ENCODE assay signal across 8 cellular contexts in genomic region chr6:37691904-37692806, GRCh38. TPM values are rescaled to one million over a fixed set of nuclear protein-coding genes. Genes with fewer than 3 reads are reported as not detected.
A peak's percentile ranks its signal among the peaks of the same experiment; 100 is the strongest.
DNase-seq lines count a peak whose midpoint lies in the region; ATAC-seq, FAIRE-seq and TF ChIP-seq lines count a peak whose summit lies in the region.

No MANE protein-coding gene starts in this region.

- H3K4me3 Mint-ChIP-seq in H9 (no peak overlapping the region), chondrocyte (ENCODE audit: unreplicated experiment) (no peak overlapping the region)

- POLR2A ChIA-PET in HepG2 (lab: Yijun Ruan, JAX) = no interaction called here

- no peak overlapping the region for H2AFZ ChIP-seq in H9 (ENCODE audit: low read length)
- no peak overlapping the region for H2AFZ ChIP-seq in HepG2 (ENCODE audit: low read length)

- no peak overlapping the region for H4K5ac ChIP-seq in H9 (ENCODE audit: insufficient read length, low read depth, low read length)

- no peaks in the 10 kb centered on the region for H3K79me1 ChIP-seq in H9 (ENCODE audit: insufficient read depth, low read depth, low read length, poor library complexity, severe bottlenecking)

- H3K79me2 ChIP-seq in H9 (ENCODE audit: insufficient read depth, low read length) (no peaks in the 10 kb centered on the region), HepG2 (ENCODE audit: insufficient read depth, low read length) (no peaks in the 10 kb centered on the region)

- H3K27me3 ChIP-seq in H9 (ENCODE audit: insufficient read depth, low read length) (peaks cover 45% of the 10 kb centered on the region), HepG2 (ENCODE audit: control insufficient read depth in 1 of 2, insufficient read depth in 2 of 2, low read length in 2 of 2) (peaks cover 27 to 82% of the 10 kb centered on the region in 2 experiments)

- CTCF ChIA-PET in HepG2 (lab: Yijun Ruan, JAX; ENCODE audit: low intra/inter-chr PET ratio, low total read pairs) = interaction anchor here (0.7 to 1.7 kb wide), 7 partner anchors 43 to 321 kb away, joined by 3 to 6 read pairs (median 3); no protein-coding TSS in a partner anchor

- TF ChIP-seq POLR2A in HepG2 (IDR thresholded peaks at IDR 0.05; ENCODE audit: insufficient read depth in 1 of 2, low read depth in 2 of 2, low read length in 2 of 2) = no peak

- no peak overlapping the region for H3K56ac ChIP-seq in H9 (ENCODE audit: insufficient read length, low read depth, low read length)

- no peak overlapping the region for H4K8ac ChIP-seq in H9 (replicated peaks; ENCODE audit: insufficient read length, low read depth, low read length)

- H3T11ph ChIP-seq in H9 (ENCODE audit: low read length) = no peak overlapping the region

- peaks cover 83% of the 10 kb centered on the region for H3K27me3 Mint-ChIP-seq in H9 (ENCODE audit: low read depth)
- H3K27me3 Mint-ChIP-seq in chondrocyte (ENCODE audit: low read depth) = no peaks in the 10 kb centered on the region

- H2BK20ac ChIP-seq in H9 (ENCODE audit: low read depth, low read length, poor library complexity, severe bottlenecking) = no peak overlapping the region

- in situ Hi-C loops in HepG2 (cut with HindIII; ENCODE audit: extremely low pct_ligation_motif_present, low pct_unique_long_range_greater_than_20kb) = loop anchor here (5.0 kb wide), 1 partner anchor 155 kb away; no protein-coding TSS in a partner anchor

- peaks cover 9% of the 10 kb centered on the region for H3K23me2 ChIP-seq in H9 (ENCODE audit: insufficient read length, low read depth, low read length, poor library complexity, severe bottlenecking)

- peak; percentile 91 for TF ChIP-seq RAD21 in HepG2 (CRISPR knock-in tag; IDR thresholded peaks at IDR 0.05)

- no peaks in the 10 kb centered on the region for H3K4me1 ChIP-seq in H9 (ENCODE audit: insufficient read depth, low read length)
- peaks cover 7% of the 10 kb centered on the region; the same call in 1 of the 2 replicates for H3K4me1 ChIP-seq in HepG2 (ENCODE audit: insufficient read depth, low read length)

- H3K4me2 ChIP-seq in H9 (ENCODE audit: insufficient read depth, insufficient read length, low read length) (no peak overlapping the region), HepG2 (ENCODE audit: low read depth, low read length) (no peak overlapping the region)

- H3K4me1 Mint-ChIP-seq in H9 (peaks cover 6 to 22% of the 10 kb centered on the region in 2 experiments), chondrocyte (ENCODE audit: low read depth) (peaks cover 23% of the 10 kb centered on the region)

- no peaks in the 10 kb centered on the region for H4K20me1 ChIP-seq in H9 (ENCODE audit: control insufficient read depth, insufficient read depth, insufficient read length)
- H4K20me1 ChIP-seq in HepG2 (ENCODE audit: insufficient read depth, low read length) = no peaks in the 10 kb centered on the region; the same call in 1 of the 2 replicates

- no peak overlapping the region for H3K4ac ChIP-seq in H9 (ENCODE audit: low read depth, low read length)

- H4K91ac ChIP-seq in H9 (ENCODE audit: insufficient read length, low read depth, low read length) = no peak overlapping the region

- TF ChIP-seq CTCF in H9 (conservative IDR thresholded peaks at IDR 0.05) = peak; percentile 98
- TF ChIP-seq CTCF in chondrocyte (IDR thresholded peaks at IDR 0.05) = peak; percentile 94
- TF ChIP-seq CTCF in HepG2 (CRISPR knock-in tag; IDR thresholded peaks at IDR 0.05) = peak; percentile 99

- no peak overlapping the region for H3K14ac ChIP-seq in H9 (ENCODE audit: insufficient read depth, low read length)

- H2BK5ac ChIP-seq in H9 (ENCODE audit: insufficient read length, low read length) = no peak overlapping the region

- peak; percentile 94 for FAIRE-seq in HepG2 (lab: Jason Lieb, UNC)

- no peak overlapping the region for H3K18ac ChIP-seq in H9 (ENCODE audit: insufficient read length, low read depth, low read length)

- H3K36me3 ChIP-seq in HepG2 (replicated peaks in 1 of 2; ENCODE audit: control insufficient read depth in 1 of 2, insufficient read depth in 2 of 2, low read length in 2 of 2) = no peaks in the 10 kb centered on the region

- no peak overlapping the region for H2BK12ac ChIP-seq in H9 (ENCODE audit: insufficient read length, low read depth, low read length)

- no peak overlapping the region for H2AK5ac ChIP-seq in H9 (ENCODE audit: insufficient read length, low read length)

- DNase-seq in COLO829 (ENCODE audit: low spot score) (peak; percentile 86), H9 (peak; percentile 89), NCI-H2196 treated with DMSO at 0.1 percent for 48 hours (lab: John Stamatoyannopoulos, UW; ENCODE audit: unreplicated experiment) (peak; percentile 59), chondrocyte (ENCODE audit: low spot score) (no peak), HepG2 (ENCODE audit: low spot score) (peak; percentile 47)
- DNase-seq in activated CD4-positive, alpha-beta T cell treated with anti-CD3 and anti-CD28 coated beads for 4 hours = peak; percentile 66 to 84
- DNase-seq in stimulated activated CD4-positive, alpha-beta T cell treated with anti-CD3 and anti-CD28 coated beads, TNF-alpha, amount 100 ng/mL, for 24 hours (ENCODE audit: low read depth in 3 of 3) = peak; percentile 64 to 80 (median 71)

- peaks cover 0 to 2% (median 0%) of the 10 kb centered on the region in 3 experiments; a peak in 2 of 7 replicates for H3K36me3 Mint-ChIP-seq in H9 (ENCODE audit: insufficient read depth in 1 of 3, low read depth in 3 of 3)
- peaks cover 1% of the 10 kb centered on the region for H3K36me3 Mint-ChIP-seq in chondrocyte (ENCODE audit: low read depth)

- no peaks in the 10 kb centered on the region; a peak in 1 of 5 replicates for H3K9me3 Mint-ChIP-seq in H9
- H3K9me3 Mint-ChIP-seq in chondrocyte (ENCODE audit: low read depth) = no peaks in the 10 kb centered on the region

- WGBS in H9 (ENCODE audit: extremely low coverage, insufficient read length, low lambda C conversion rate) = no CpG with 5 or more reads among the region's 18 CpGs
- WGBS in HepG2 (ENCODE audit: low lambda C conversion rate) = 18% methylated on average over 16 of the region's 18 CpGs

- no peak overlapping the region for H3K9ac ChIP-seq in H9 (ENCODE audit: extremely low read depth, insufficient read length, low read length)
- no peak overlapping the region for H3K9ac ChIP-seq in HepG2 (ENCODE audit: insufficient read depth, low read depth, low read length)

- intact Hi-C loops in HepG2 (cut with micrococcal nuclease; ENCODE audit: unreplicated experiment) = loop anchor here (1.0 to 10.0 kb wide), 4 partner anchors 111 to 323 kb away; no protein-coding TSS in a partner anchor

- no peak for TF ChIP-seq EP300 in HepG2 (IDR thresholded peaks at IDR 0.05; ENCODE audit: low read depth in 2 of 2, low read length in 2 of 2)
- TF ChIP-seq EP300 in HepG2 (CRISPR knock-in tag; IDR thresholded peaks at IDR 0.05; ENCODE audit: borderline replicate concordance) = no peak

- H3K4me3 ChIP-seq in HepG2 (replicated peaks in 1 of 3; ENCODE audit: insufficient read depth in 1 of 3, low read depth in 2 of 3, low read length in 3 of 3) = no peak overlapping the region

- BruUV-seq in HepG2 (replicated peaks; lab: Mats Ljungman, UMichigan) = no TSS peak

- H3K9me3 ChIP-seq in H9 (ENCODE audit: control insufficient read depth, low read depth, low read length) (no peaks in the 10 kb centered on the region), HepG2 (ENCODE audit: low read length) (no peaks in the 10 kb centered on the region)

- H2BK15ac ChIP-seq in H9 (ENCODE audit: low read depth, low read length) = no peak overlapping the region

- H3K27ac ChIP-seq in H9 (ENCODE audit: insufficient read length, low read depth, low read length) = no peak overlapping the region
- H3K27ac ChIP-seq in HepG2 (ENCODE audit: extremely low read length, insufficient read depth, low read length) = no peak overlapping the region

- no peak overlapping the region for H2BK120ac ChIP-seq in H9 (ENCODE audit: low read depth, low read length, poor library complexity, severe bottlenecking)

- H3K23ac ChIP-seq in H9 (ENCODE audit: insufficient read length, low read depth, low read length) = no peak overlapping the region

- H3K27ac Mint-ChIP-seq in H9 = no peak overlapping the region
- no peak overlapping the region for H3K27ac Mint-ChIP-seq in chondrocyte (ENCODE audit: unreplicated experiment)

- ATAC-seq in HepG2 (peak; percentile 88), HG03139 (IDR thresholded peaks at IDR 0.05; ENCODE audit: unreplicated experiment) (no peak)

TF ChIP-seq in HepG2, 621 proteins besides CTCF, POLR2A, EP300 and RAD21 (continues in another document):
- peak; percentile 21; the same call in 1 of the 2 replicates for TF ChIP-seq TBX2 (CRISPR knock-in tag; IDR thresholded peaks at IDR 0.05; ENCODE audit: borderline replicate concordance)
- no peak for TF ChIP-seq LCORL (IDR thresholded peaks at IDR 0.05)
- peak; percentile 37; the same call in 1 of the 2 replicates for TF ChIP-seq LCORL (CRISPR knock-in tag; IDR thresholded peaks at IDR 0.05)
- TF ChIP-seq HNRNPLL (IDR thresholded peaks at IDR 0.05; ENCODE audit: low read depth, low read length, poor library complexity, severe bottlenecking) = peak; percentile 40
- 0 out of 2 replicates have a peak, but pooled peaks have one; percentile 27 for TF ChIP-seq IRF2 (CRISPR knock-in tag; IDR thresholded peaks at IDR 0.05)

RNA-seq across cellular contexts. Expression of gene MDGA1, which starts 5.5 kb away (rescaled TPM):
- 0.15 and 0.28 TPM in 2 replicates for total RNA-seq in H9 (2021)
- total RNA-seq in chondrocyte = 17.3 to 30.2 TPM (median 22.5 TPM) in 3 replicates
- not detected in 2 replicates for total RNA-seq in HepG2 (2016; rRNA removed; fragmentation: Illumina TruSeq; extraction: Trizol)
- not detected in 2 replicates for total RNA-seq in HepG2 (2016; cell fraction: cytosol; rRNA removed; fragmentation: Illumina TruSeq; extraction: Trizol; ENCODE audit: low read depth)
- total RNA-seq in HepG2 (2016; cell fraction: insoluble cytoplasmic fraction; rRNA removed; fragmentation: Illumina TruSeq; extraction: Trizol) = not detected in 2 replicates
- not detected in 2 replicates for total RNA-seq in HepG2 (2016; cell fraction: membrane; rRNA removed; fragmentation: Illumina TruSeq; extraction: Trizol)
- total RNA-seq in HepG2 (2016; cell fraction: nucleus; rRNA removed; fragmentation: Illumina TruSeq; extraction: Trizol) = not detected in 2 replicates
- polyA plus RNA-seq in HepG2 (2011; rRNA removed) = under 0.01 TPM in 1 of 2 replicates, not detected in the other
- 0.12 TPM in 1 of 2 replicates, not detected in the other for polyA plus RNA-seq in HepG2 (2011; cell fraction: cytosol; rRNA removed)
- polyA plus RNA-seq in HepG2 (2011; cell fraction: nucleus; rRNA removed) = 0.05 TPM in 1 of 2 replicates, not detected in the other
- polyA plus RNA-seq in HepG2 (2012) = not detected in 2 replicates
- polyA plus RNA-seq in HepG2 (2016; cell fraction: cytosol; fragmentation: Illumina TruSeq; extraction: Trizol; ENCODE audit: low read depth) = not detected in 2 replicates
- polyA plus RNA-seq in HepG2 (2016; cell fraction: insoluble cytoplasmic fraction; fragmentation: Illumina TruSeq; extraction: Trizol; ENCODE audit: low read depth) = not detected in 2 replicates
- not detected in 2 replicates for polyA plus RNA-seq in HepG2 (2016; cell fraction: membrane; fragmentation: Illumina TruSeq; extraction: Trizol; ENCODE audit: low read depth)
- not detected in 2 replicates for polyA plus RNA-seq in HepG2 (2016; cell fraction: nucleus; fragmentation: Illumina TruSeq; extraction: Trizol; ENCODE audit: insufficient read depth, low read depth)
- polyA minus RNA-seq in HepG2 (2011; rRNA and poly(A)+ RNA removed; ENCODE audit: low replicate concordance) = 0.44 TPM in 1 of 2 replicates, not detected in the other
- not detected in 2 replicates for polyA minus RNA-seq in HepG2 (2011; cell fraction: cytosol; rRNA and poly(A)+ RNA removed)
- not detected in 2 replicates for polyA minus RNA-seq in HepG2 (2011; cell fraction: nucleus; rRNA and poly(A)+ RNA removed)

Comparison
In these comparisons a context has a peak if more than half of its experiments do, and no peak if none do; other contexts are left out.
1. RNA of gene MDGA1, which starts 5.5 kb away (total RNA-seq): 17.3 to 30.2 TPM in chondrocyte; 0.15 to 0.28 TPM in H9 and not detected in HepG2; every median in the first group is over 10 times any median in the second.
2. Peak in every context shown above with its lines, with median percentiles within 50 percentile points of each other: CTCF ChIP-seq.